8 cellular contexts compared by ENCODE assay signal in the genomic region with DNA sequence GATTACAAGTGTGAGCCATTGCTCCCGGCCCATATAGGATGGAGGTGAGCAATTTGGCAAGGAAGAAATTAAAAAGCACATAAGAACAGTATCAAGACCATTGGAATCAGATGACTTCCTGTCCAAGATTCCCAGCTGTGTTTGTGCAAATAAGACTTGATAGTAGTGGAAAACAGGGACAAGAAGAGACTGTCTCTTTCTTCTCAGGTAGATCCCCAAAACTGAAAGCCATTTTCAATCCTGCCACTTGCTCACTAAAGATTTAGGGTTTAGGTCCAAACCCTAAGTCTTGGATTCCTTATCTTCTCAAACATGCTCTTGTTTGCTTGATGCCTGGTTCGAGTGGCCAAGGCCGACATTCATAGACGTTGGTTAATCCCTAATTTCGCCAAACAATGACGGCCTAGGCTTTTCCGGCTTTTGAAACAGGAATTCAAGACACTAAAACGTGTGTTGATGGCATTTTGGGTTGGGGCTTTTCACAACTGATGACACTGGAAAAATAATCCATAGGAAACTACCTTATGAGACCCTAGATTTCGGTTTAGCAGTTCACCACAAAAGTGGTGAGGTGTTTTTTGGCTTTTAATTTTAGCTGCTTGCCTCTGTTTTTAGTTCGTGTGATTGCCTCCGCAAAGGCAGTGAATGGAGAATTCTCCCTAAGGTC. TPM values are rescaled to one million over a fixed set of nuclear protein-coding genes. Genes with fewer than 3 reads are reported as not detected.
DNase-seq lines count a peak whose midpoint lies in the region; ATAC-seq and TF ChIP-seq lines count a peak whose summit lies in the region.

No MANE protein-coding gene starts in this region.

- in situ Hi-C loops in astrocyte of the spinal cord (cut with HindIII; ENCODE audit: low sequenced_read_pairs) = no loop called here

- H3K4me3 Mint-ChIP-seq in stimulated activated naive CD8-positive, alpha-beta T cell treated with anti-CD3 and anti-CD28 coated beads, Interleukin-15, Interleukin-2, amounts not matched to agents 100 ng/mL and 50 ng/mL, for 24 hours = peak overlapping the region; percentile 89

- no peak for TF ChIP-seq POLR2A in vagina (IDR thresholded peaks at IDR 0.05)

- TF ChIP-seq CTCF in astrocyte of the spinal cord (IDR thresholded peaks at IDR 0.05; ENCODE audit: low read depth, low read length) (no peak), lung (IDR thresholded peaks at IDR 0.05; ENCODE audit: control extremely low read depth, extremely low read depth) (no peak), vagina (IDR thresholded peaks at IDR 0.05) (no peak)

- no peak for DNase-seq in stimulated activated naive CD8-positive, alpha-beta T cell treated with anti-CD3 and anti-CD28 coated beads, Interleukin-15, Interleukin-2, amounts not matched to agents 100 U/mL and 50 U/mL, for 24 hours
- DNase-seq in astrocyte of the spinal cord (ENCODE audit: low read depth, low spot score) (no peak), lung (ENCODE audit: low spot score) (no peak), vagina (ENCODE audit: extremely low spot score in 2 of 2) (no peak), NCI-H526 (lab: John Stamatoyannopoulos, UW) (no peak), head of caudate nucleus (no peak)

- H3K27ac ChIP-seq in lung (ENCODE audit: low read depth in 1 of 2, low read length in 1 of 2) (peak overlapping the region; percentile 75 to 77), vagina (peak overlapping the region; percentile 85)

- H3K36me3 Mint-ChIP-seq in stimulated activated naive CD8-positive, alpha-beta T cell treated with anti-CD3 and anti-CD28 coated beads, Interleukin-15, Interleukin-2, amounts not matched to agents 100 ng/mL and 50 ng/mL, for 24 hours (ENCODE audit: low read depth) = peaks cover 34% of the 10 kb centered on the region

- peak overlapping the region; percentile 38 for H3K4me3 ChIP-seq in astrocyte of the spinal cord (ENCODE audit: low read depth, low read length)
- H3K4me3 ChIP-seq in lung = no peak overlapping the region
- peak overlapping the region; percentile 36 to 89 for H3K4me3 ChIP-seq in vagina

- no peaks in the 10 kb centered on the region for H3K27me3 Mint-ChIP-seq in stimulated activated naive CD8-positive, alpha-beta T cell treated with anti-CD3 and anti-CD28 coated beads, Interleukin-15, Interleukin-2, amounts not matched to agents 100 ng/mL and 50 ng/mL, for 24 hours

- H3K9me3 Mint-ChIP-seq in stimulated activated naive CD8-positive, alpha-beta T cell treated with anti-CD3 and anti-CD28 coated beads, Interleukin-15, Interleukin-2, amounts not matched to agents 100 ng/mL and 50 ng/mL, for 24 hours = no peaks in the 10 kb centered on the region

- peak overlapping the region; percentile 98 for H3K27ac Mint-ChIP-seq in stimulated activated naive CD8-positive, alpha-beta T cell treated with anti-CD3 and anti-CD28 coated beads, Interleukin-15, Interleukin-2, amounts not matched to agents 100 ng/mL and 50 ng/mL, for 24 hours

- H3K36me3 ChIP-seq in lung (ENCODE audit: control insufficient read depth in 2 of 2, insufficient read depth in 2 of 2, low read length in 2 of 2) (no peaks in the 10 kb centered on the region), vagina (peaks cover 0 to 4% of the 10 kb centered on the region in 2 donors)

- H3K9me3 ChIP-seq in lung (ENCODE audit: control insufficient read depth in 2 of 2, insufficient read depth in 1 of 2, low read length in 1 of 2) (no peaks in the 10 kb centered on the region), vagina (no peaks in the 10 kb centered on the region)

- WGBS in lung, 2 donors = 16 to 24% methylated on average over 11 of the region's 11 CpGs

- ATAC-seq in stimulated activated naive CD8-positive, alpha-beta T cell treated with anti-CD3 and anti-CD28 coated beads, Interleukin-15, Interleukin-2, amounts not matched to agents 100 U/mL and 50 U/mL, for 24 hours = no peak
- ATAC-seq in lung (ENCODE audit: insufficient read depth, low FRiP score) (no peak), GM19035 (IDR thresholded peaks at IDR 0.05; ENCODE audit: unreplicated experiment) (no peak)

- H3K27me3 ChIP-seq in lung (ENCODE audit: control insufficient read depth, insufficient read depth) (no peaks in the 10 kb centered on the region), vagina (no peaks in the 10 kb centered on the region)

- intact Hi-C loops in vagina (cut with DNase I) = loop anchor here (5.0 kb wide), 1 partner anchor 48 kb away; no protein-coding TSS in a partner anchor
- intact Hi-C loops in head of caudate nucleus (cut with DNase I) = loop anchor here (5.0 kb wide), 1 partner anchor 48 kb away; no protein-coding TSS in a partner anchor

- peaks cover 9 to 16% of the 10 kb centered on the region in 2 donors for H3K4me1 ChIP-seq in lung (ENCODE audit: control insufficient read depth in 2 of 2, insufficient read depth in 2 of 2, low read length in 2 of 2)
- peaks cover 44% of the 10 kb centered on the region for H3K4me1 ChIP-seq in vagina

- peaks cover 59% of the 10 kb centered on the region for H3K4me1 Mint-ChIP-seq in stimulated activated naive CD8-positive, alpha-beta T cell treated with anti-CD3 and anti-CD28 coated beads, Interleukin-15, Interleukin-2, amounts not matched to agents 100 ng/mL and 50 ng/mL, for 24 hours (ENCODE audit: low read depth)

RNA-seq across cellular contexts. Expression of a gene that starts 1.0 kb away (rescaled TPM):
- 10 to 100 TPM; 61.7 to 69.1 TPM for total RNA-seq in lung
- 10 to 100 TPM; 24.1 to 35.8 TPM for polyA plus RNA-seq in lung
- total RNA-seq in vagina = 69.5 TPM

RNA-seq across cellular contexts. Expression of a gene that starts 4.0 kb away (rescaled TPM):
- 10 to 100 TPM; 38.2 to 64.0 TPM for total RNA-seq in lung
- 10 to 100 TPM; 17.8 to 49.4 TPM for polyA plus RNA-seq in lung
- 106 TPM for total RNA-seq in vagina

RNA-seq across cellular contexts. Expression of a gene that starts 22.9 kb away (rescaled TPM):
- total RNA-seq in lung (10 to 100 TPM; 27.3 to 57.7 TPM), vagina (21.1 TPM)
- polyA plus RNA-seq in lung = 10 to 100 TPM; 25.6 to 31.1 TPM

RNA-seq across cellular contexts. Expression of a gene that starts 48.3 kb away (rescaled TPM):
- total RNA-seq in lung = 10 to 100 TPM; 25.9 to 32.4 TPM
- 10 to 100 TPM; 24.8 to 49.0 TPM for polyA plus RNA-seq in lung
- 11.8 TPM for total RNA-seq in vagina

RNA-seq across cellular contexts. Expression of a gene that starts 48.5 kb away (rescaled TPM):
- total RNA-seq in lung (10 to 100 TPM in 1 of 2 donors, 1 to 10 TPM in 1; 9.9 to 10.0 TPM), vagina (0.25 TPM)
- 1 to 10 TPM; 1.1 to 2.1 TPM for polyA plus RNA-seq in lung
